In the genomic region with DNA sequence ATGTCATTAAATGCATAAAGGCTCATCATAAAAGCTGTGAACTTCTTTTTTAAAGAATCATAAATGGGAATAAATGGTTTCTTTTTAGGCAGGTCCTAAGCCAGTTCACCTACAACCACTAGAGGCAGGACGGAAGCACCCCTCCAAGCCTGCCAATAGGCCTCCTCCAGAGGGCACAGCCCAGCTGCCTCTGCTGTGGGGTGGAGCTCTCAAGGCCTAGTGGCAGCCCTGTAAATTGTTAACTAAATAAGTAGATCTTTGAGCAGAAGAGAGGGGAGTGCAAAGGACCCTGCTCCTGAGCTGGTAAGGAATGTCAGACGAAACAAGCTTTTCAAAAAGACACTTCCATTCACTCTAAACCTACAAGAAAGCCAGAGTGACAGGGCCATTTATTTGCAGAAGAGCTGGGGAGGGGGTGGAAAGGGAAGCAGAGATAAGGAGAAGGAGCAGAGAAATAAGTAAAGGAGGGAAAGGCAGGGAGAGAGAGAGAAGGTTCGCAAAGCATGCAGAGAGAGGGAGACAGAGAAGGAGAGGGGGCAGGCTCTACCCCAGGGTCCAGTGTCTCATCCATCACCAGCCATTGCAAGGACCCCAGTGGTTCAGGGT, we compare ENCODE assay signal across 1 cellular context.
TF ChIP-seq lines count a peak whose summit lies in the region.

No MANE protein-coding gene starts in this region.

TF ChIP-seq in HepG2, 621 proteins besides CTCF, POLR2A, EP300 and RAD21 (continued from another document and continues in another):
- TF ChIP-seq LCORL (IDR thresholded peaks at IDR 0.05) (no peak), LCORL (CRISPR knock-in tag; IDR thresholded peaks at IDR 0.05) (peak; percentile 50; the same call in 1 of the 2 replicates), ZNF558 (CRISPR knock-in tag; IDR thresholded peaks at IDR 0.05; ENCODE audit: borderline replicate concordance) (no peak), CBX1 (IDR thresholded peaks at IDR 0.05; ENCODE audit: low read depth) (peak; percentile 39), EED (CRISPR knock-in tag; IDR thresholded peaks at IDR 0.05) (no peak), HNRNPK (IDR thresholded peaks at IDR 0.05; ENCODE audit: low read depth, low read length, poor library complexity, severe bottlenecking) (no peak), ZKSCAN8 (CRISPR knock-in tag; IDR thresholded peaks at IDR 0.05; ENCODE audit: borderline replicate concordance) (no peak), ZNF678 (CRISPR knock-in tag; IDR thresholded peaks at IDR 0.05) (no peak), BRD4 (CRISPR knock-in tag; IDR thresholded peaks at IDR 0.05) (no peak), NFYB (CRISPR knock-in tag; IDR thresholded peaks at IDR 0.05) (peak; percentile 45; the same call in 1 of the 2 replicates), SRSF4 (IDR thresholded peaks at IDR 0.05; ENCODE audit: low read depth, low read length, poor library complexity, severe bottlenecking) (no peak), REL (CRISPR knock-in tag; conservative IDR thresholded peaks at IDR 0.05) (no peak), ZNF615 (CRISPR knock-in tag; IDR thresholded peaks at IDR 0.05; ENCODE audit: borderline replicate concordance) (no peak), HDAC6 (IDR thresholded peaks at IDR 0.05; ENCODE audit: low read depth, low read length) (no peak), ZNF292 (CRISPR knock-in tag; IDR thresholded peaks at IDR 0.05; ENCODE audit: borderline replicate concordance, low read depth) (no peak), EHMT2 (IDR thresholded peaks at IDR 0.05; ENCODE audit: borderline replicate concordance, low read depth, low read length) (no peak), ZKSCAN5 (CRISPR knock-in tag; IDR thresholded peaks at IDR 0.05) (no peak), MXI1 (IDR thresholded peaks at IDR 0.05; ENCODE audit: borderline replicate concordance, low read depth, low read length) (0 out of 3 replicates have a peak, but pooled peaks have one; percentile 15), YEATS2 (CRISPR knock-in tag; IDR thresholded peaks at IDR 0.05; ENCODE audit: borderline replicate concordance) (no peak; the same call in 1 of the 2 replicates), ZNF883 (CRISPR knock-in tag; IDR thresholded peaks at IDR 0.05; ENCODE audit: not compliant biosample characterization) (no peak), RFX5 (IDR thresholded peaks at IDR 0.05; ENCODE audit: low read depth, low read length) (no peak), ZFX (CRISPR knock-in tag; IDR thresholded peaks at IDR 0.05; ENCODE audit: low read depth) (peak; percentile 83), SNRNP70 (IDR thresholded peaks at IDR 0.05; ENCODE audit: low read depth, low read length) (no peak), MZF1 (CRISPR knock-in tag; IDR thresholded peaks at IDR 0.05; ENCODE audit: borderline replicate concordance) (no peak), MBD4 (IDR thresholded peaks at IDR 0.05; ENCODE audit: borderline replicate concordance, low read length) (no peak), SOX5 (CRISPR knock-in tag; IDR thresholded peaks at IDR 0.05; ENCODE audit: borderline replicate concordance) (no peak), NRL (CRISPR knock-in tag; IDR thresholded peaks at IDR 0.05; ENCODE audit: borderline replicate concordance) (no peak), ZNF780A (CRISPR knock-in tag; IDR thresholded peaks at IDR 0.05) (peak; percentile 71; the same call in 1 of the 2 replicates), ZNF20 (CRISPR knock-in tag; IDR thresholded peaks at IDR 0.05) (no peak), KLF15 (CRISPR knock-in tag; IDR thresholded peaks at IDR 0.05; ENCODE audit: borderline replicate concordance) (no peak)
- TF ChIP-seq, protein P1, sequence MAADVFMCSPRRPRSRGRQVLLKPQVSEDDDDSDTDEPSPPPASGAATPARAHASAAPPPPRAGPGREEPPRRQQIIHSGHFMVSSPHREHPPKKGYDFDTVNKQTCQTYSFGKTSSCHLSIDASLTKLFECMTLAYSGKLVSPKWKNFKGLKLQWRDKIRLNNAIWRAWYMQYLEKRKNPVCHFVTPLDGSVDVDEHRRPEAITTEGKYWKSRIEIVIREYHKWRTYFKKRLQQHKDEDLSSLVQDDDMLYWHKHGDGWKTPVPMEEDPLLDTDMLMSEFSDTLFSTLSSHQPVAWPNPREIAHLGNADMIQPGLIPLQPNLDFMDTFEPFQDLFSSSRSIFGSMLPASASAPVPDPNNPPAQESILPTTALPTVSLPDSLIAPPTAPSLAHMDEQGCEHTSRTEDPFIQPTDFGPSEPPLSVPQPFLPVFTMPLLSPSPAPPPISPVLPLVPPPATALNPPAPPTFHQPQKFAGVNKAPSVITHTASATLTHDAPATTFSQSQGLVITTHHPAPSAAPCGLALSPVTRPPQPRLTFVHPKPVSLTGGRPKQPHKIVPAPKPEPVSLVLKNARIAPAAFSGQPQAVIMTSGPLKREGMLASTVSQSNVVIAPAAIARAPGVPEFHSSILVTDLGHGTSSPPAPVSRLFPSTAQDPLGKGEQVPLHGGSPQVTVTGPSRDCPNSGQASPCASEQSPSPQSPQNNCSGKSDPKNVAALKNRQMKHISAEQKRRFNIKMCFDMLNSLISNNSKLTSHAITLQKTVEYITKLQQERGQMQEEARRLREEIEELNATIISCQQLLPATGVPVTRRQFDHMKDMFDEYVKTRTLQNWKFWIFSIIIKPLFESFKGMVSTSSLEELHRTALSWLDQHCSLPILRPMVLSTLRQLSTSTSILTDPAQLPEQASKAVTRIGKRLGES (CRISPR knock-in tag; IDR thresholded peaks at IDR 0.05; ENCODE audit: borderline replicate concordance) = no peak
- TF ChIP-seq, protein P2, sequence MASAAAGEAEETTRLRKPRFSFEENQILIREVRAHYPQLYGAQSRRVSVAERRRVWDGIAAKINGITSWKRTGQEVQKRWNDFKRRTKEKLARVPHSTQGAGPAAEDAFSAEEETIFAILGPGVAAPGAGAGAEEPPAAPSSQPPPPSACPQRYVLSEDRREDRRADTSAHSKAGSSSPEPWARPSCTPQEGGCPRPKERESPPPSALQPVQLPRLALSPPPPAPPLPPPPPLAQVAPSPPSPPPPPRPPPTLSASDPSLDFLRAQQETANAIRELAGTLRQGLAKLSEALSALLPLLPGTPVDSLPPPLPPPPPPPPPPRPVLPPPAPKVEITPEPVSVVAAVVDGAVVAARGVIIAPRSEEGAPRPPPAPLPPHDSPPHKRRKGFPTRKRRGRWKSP (CRISPR knock-in tag; IDR thresholded peaks at IDR 0.05) = no peak
- TF ChIP-seq, protein P3, sequence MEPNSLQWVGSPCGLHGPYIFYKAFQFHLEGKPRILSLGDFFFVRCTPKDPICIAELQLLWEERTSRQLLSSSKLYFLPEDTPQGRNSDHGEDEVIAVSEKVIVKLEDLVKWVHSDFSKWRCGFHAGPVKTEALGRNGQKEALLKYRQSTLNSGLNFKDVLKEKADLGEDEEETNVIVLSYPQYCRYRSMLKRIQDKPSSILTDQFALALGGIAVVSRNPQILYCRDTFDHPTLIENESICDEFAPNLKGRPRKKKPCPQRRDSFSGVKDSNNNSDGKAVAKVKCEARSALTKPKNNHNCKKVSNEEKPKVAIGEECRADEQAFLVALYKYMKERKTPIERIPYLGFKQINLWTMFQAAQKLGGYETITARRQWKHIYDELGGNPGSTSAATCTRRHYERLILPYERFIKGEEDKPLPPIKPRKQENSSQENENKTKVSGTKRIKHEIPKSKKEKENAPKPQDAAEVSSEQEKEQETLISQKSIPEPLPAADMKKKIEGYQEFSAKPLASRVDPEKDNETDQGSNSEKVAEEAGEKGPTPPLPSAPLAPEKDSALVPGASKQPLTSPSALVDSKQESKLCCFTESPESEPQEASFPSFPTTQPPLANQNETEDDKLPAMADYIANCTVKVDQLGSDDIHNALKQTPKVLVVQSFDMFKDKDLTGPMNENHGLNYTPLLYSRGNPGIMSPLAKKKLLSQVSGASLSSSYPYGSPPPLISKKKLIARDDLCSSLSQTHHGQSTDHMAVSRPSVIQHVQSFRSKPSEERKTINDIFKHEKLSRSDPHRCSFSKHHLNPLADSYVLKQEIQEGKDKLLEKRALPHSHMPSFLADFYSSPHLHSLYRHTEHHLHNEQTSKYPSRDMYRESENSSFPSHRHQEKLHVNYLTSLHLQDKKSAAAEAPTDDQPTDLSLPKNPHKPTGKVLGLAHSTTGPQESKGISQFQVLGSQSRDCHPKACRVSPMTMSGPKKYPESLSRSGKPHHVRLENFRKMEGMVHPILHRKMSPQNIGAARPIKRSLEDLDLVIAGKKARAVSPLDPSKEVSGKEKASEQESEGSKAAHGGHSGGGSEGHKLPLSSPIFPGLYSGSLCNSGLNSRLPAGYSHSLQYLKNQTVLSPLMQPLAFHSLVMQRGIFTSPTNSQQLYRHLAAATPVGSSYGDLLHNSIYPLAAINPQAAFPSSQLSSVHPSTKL (CRISPR knock-in tag; IDR thresholded peaks at IDR 0.05) = no peak; the same call in 1 of the 2 replicates
- TF ChIP-seq, protein P4, sequence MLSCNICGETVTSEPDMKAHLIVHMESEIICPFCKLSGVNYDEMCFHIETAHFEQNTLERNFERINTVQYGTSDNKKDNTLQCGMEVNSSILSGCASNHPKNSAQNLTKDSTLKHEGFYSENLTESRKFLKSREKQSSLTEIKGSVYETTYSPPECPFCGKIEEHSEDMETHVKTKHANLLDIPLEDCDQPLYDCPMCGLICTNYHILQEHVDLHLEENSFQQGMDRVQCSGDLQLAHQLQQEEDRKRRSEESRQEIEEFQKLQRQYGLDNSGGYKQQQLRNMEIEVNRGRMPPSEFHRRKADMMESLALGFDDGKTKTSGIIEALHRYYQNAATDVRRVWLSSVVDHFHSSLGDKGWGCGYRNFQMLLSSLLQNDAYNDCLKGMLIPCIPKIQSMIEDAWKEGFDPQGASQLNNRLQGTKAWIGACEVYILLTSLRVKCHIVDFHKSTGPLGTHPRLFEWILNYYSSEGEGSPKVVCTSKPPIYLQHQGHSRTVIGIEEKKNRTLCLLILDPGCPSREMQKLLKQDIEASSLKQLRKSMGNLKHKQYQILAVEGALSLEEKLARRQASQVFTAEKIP (CRISPR knock-in tag; IDR thresholded peaks at IDR 0.05; ENCODE audit: borderline replicate concordance) = no peak
- TF ChIP-seq, protein P5, sequence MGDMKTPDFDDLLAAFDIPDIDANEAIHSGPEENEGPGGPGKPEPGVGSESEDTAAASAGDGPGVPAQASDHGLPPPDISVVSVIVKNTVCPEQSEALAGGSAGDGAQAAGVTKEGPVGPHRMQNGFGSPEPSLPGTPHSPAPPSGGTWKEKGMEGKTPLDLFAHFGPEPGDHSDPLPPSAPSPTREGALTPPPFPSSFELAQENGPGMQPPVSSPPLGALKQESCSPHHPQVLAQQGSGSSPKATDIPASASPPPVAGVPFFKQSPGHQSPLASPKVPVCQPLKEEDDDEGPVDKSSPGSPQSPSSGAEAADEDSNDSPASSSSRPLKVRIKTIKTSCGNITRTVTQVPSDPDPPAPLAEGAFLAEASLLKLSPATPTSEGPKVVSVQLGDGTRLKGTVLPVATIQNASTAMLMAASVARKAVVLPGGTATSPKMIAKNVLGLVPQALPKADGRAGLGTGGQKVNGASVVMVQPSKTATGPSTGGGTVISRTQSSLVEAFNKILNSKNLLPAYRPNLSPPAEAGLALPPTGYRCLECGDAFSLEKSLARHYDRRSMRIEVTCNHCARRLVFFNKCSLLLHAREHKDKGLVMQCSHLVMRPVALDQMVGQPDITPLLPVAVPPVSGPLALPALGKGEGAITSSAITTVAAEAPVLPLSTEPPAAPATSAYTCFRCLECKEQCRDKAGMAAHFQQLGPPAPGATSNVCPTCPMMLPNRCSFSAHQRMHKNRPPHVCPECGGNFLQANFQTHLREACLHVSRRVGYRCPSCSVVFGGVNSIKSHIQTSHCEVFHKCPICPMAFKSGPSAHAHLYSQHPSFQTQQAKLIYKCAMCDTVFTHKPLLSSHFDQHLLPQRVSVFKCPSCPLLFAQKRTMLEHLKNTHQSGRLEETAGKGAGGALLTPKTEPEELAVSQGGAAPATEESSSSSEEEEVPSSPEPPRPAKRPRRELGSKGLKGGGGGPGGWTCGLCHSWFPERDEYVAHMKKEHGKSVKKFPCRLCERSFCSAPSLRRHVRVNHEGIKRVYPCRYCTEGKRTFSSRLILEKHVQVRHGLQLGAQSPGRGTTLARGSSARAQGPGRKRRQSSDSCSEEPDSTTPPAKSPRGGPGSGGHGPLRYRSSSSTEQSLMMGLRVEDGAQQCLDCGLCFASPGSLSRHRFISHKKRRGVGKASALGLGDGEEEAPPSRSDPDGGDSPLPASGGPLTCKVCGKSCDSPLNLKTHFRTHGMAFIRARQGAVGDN (CRISPR knock-in tag; IDR thresholded peaks at IDR 0.05) = no peak
- TF ChIP-seq, protein P6, sequence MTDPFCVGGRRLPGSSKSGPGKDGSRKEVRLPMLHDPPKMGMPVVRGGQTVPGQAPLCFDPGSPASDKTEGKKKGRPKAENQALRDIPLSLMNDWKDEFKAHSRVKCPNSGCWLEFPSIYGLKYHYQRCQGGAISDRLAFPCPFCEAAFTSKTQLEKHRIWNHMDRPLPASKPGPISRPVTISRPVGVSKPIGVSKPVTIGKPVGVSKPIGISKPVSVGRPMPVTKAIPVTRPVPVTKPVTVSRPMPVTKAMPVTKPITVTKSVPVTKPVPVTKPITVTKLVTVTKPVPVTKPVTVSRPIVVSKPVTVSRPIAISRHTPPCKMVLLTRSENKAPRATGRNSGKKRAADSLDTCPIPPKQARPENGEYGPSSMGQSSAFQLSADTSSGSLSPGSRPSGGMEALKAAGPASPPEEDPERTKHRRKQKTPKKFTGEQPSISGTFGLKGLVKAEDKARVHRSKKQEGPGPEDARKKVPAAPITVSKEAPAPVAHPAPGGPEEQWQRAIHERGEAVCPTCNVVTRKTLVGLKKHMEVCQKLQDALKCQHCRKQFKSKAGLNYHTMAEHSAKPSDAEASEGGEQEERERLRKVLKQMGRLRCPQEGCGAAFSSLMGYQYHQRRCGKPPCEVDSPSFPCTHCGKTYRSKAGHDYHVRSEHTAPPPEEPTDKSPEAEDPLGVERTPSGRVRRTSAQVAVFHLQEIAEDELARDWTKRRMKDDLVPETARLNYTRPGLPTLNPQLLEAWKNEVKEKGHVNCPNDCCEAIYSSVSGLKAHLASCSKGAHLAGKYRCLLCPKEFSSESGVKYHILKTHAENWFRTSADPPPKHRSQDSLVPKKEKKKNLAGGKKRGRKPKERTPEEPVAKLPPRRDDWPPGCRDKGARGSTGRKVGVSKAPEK (CRISPR knock-in tag; IDR thresholded peaks at IDR 0.05; ENCODE audit: borderline replicate concordance) = no peak
- TF ChIP-seq, protein P7, sequence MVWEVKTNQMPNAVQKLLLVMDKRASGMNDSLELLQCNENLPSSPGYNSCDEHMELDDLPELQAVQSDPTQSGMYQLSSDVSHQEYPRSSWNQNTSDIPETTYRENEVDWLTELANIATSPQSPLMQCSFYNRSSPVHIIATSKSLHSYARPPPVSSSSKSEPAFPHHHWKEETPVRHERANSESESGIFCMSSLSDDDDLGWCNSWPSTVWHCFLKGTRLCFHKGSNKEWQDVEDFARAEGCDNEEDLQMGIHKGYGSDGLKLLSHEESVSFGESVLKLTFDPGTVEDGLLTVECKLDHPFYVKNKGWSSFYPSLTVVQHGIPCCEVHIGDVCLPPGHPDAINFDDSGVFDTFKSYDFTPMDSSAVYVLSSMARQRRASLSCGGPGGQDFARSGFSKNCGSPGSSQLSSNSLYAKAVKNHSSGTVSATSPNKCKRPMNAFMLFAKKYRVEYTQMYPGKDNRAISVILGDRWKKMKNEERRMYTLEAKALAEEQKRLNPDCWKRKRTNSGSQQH (CRISPR knock-in tag; IDR thresholded peaks at IDR 0.05; ENCODE audit: low read depth) = 0 out of 2 replicates have a peak, but pooled peaks have one; percentile 32
- TF ChIP-seq, protein P8, sequence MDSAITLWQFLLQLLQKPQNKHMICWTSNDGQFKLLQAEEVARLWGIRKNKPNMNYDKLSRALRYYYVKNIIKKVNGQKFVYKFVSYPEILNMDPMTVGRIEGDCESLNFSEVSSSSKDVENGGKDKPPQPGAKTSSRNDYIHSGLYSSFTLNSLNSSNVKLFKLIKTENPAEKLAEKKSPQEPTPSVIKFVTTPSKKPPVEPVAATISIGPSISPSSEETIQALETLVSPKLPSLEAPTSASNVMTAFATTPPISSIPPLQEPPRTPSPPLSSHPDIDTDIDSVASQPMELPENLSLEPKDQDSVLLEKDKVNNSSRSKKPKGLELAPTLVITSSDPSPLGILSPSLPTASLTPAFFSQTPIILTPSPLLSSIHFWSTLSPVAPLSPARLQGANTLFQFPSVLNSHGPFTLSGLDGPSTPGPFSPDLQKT (CRISPR knock-in tag; IDR thresholded peaks at IDR 0.05; ENCODE audit: borderline replicate concordance) = no peak
